Comparison of ENCODE assay signal across 25 cellular contexts in genomic region chr7:128854396-128854795, GRCh38. TPM values are rescaled to one million over a fixed set of nuclear protein-coding genes. Genes with fewer than 3 reads are reported as not detected.
"Had no signal": no experiment of that assay in that cellular context is flagged by ENCODE, and none has a peak within 500 bp of the region (broad histone marks: within the 10 kb centered on the region; RNA-seq: fewer than 3 reads in every experiment).

No MANE protein-coding gene starts in this region.

- H3K9me3 ChIP-seq: SK-N-SH had no signal

- DNase-seq: KBM-7, MV-4-11, NCI-H1048, NCI-H1105, NCI-H1417, NCI-H1436 treated with DMSO at 0.1 percent for 48 hours, NCI-H1694 treated with DMSO at 0.1 percent for 48 hours, NCI-H1930, NCI-H2081, NCI-H2107, NCI-H2171, NCI-H226, NCI-H446, NCI-H510A, NCI-H524 treated with DMSO at 0.1 percent for 48 hours, NCI-H69, NCI-H774, RPMI8226, SHP77, SK-N-SH, SW 1271, T-cell had no signal

- ATAC-seq: HepG2, T-cell had no signal

- H3K9ac ChIP-seq: SK-N-SH had no signal

- H3K4me2 ChIP-seq: SK-N-SH had no signal

RNA-seq across cellular contexts. Expression of gene FLNC, which starts 24.2 kb away (rescaled TPM):
- polyA plus RNA-seq: HepG2, IgD-negative memory B cell had no signal

RNA-seq across cellular contexts. Expression of gene KCP, which starts 56.1 kb away (rescaled TPM):
- total RNA-seq: LHCN-M2 had no signal
- polyA plus RNA-seq: SK-N-SH had no signal
